ENCODE assay signal across 1 cellular context in genomic region chr12:64265839-64266238, GRCh38.
TF ChIP-seq lines count a peak whose summit lies in the region.

No MANE protein-coding gene starts in this region.

TF ChIP-seq in GM12878, 131 proteins besides CTCF, POLR2A, EP300 and RAD21 (continued from another document):
- TF ChIP-seq SMC3 (IDR thresholded peaks at IDR 0.05; ENCODE audit: borderline replicate concordance, low read length) = no peak
